19 cellular contexts compared by ENCODE assay signal in the genomic region with DNA sequence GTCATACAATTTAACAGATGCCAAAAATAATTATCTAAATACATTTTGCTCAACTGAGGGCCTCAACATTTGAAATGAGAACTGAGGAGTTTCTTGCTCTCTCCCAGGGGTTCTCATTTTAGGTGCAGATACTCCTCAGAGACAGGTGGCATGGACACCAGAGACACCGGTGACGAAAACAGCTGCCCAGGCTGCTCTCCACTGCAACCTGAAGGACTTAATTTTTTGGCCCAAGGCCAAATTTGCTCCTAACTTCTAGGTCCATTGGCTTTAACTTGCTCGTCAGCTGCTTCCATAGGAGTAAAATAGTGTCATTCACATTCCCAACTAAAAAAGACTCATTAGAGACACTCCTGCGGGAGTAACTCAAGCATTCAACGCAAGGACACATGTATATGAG.
DNase-seq lines count a peak whose midpoint lies in the region; ATAC-seq and TF ChIP-seq lines count a peak whose summit lies in the region.
"Had no signal": no experiment of that assay in that cellular context is flagged by ENCODE, and none has a peak within 500 bp of the region (broad histone marks: within the 10 kb centered on the region; RNA-seq: fewer than 3 reads in every experiment).

No MANE protein-coding gene starts in this region.

- TF ChIP-seq CTCF in right lobe of liver (IDR thresholded peaks at IDR 0.05) (no peak), ovary (IDR thresholded peaks at IDR 0.05) (no peak)

- H3K36me3 ChIP-seq in right lobe of liver: no peaks in the 10 kb centered on the region
- no peaks in the 10 kb centered on the region for H3K36me3 ChIP-seq in ovary

- no peaks in the 10 kb centered on the region for H3K4me1 ChIP-seq in right lobe of liver
- H3K4me1 ChIP-seq in ovary (ENCODE audit: insufficient read depth): no peaks in the 10 kb centered on the region

- peak in 3 of 4 donors; percentile 19 to 40 (median 25) for ATAC-seq in right lobe of liver
- no peak for ATAC-seq in HG02759 (IDR thresholded peaks at IDR 0.05; ENCODE audit: unreplicated experiment)
- ATAC-seq: sciatic nerve had no signal

- no peak for TF ChIP-seq EP300 in ovary (IDR thresholded peaks at IDR 0.05)

- no peaks in the 10 kb centered on the region for H3K9me3 ChIP-seq in right lobe of liver
- H3K9me3 ChIP-seq in ovary: no peaks in the 10 kb centered on the region

- H3K27ac ChIP-seq in right lobe of liver (no peak overlapping the region), ovary (no peak overlapping the region)

- peak; percentile 94 for DNase-seq in DMS53 (lab: John Stamatoyannopoulos, UW)
- peak; percentile 63 for DNase-seq in NCI-H2029 treated with DMSO at 0.1 percent for 48 hours (lab: John Stamatoyannopoulos, UW)
- DNase-seq in NCI-H774 (lab: John Stamatoyannopoulos, UW): peak; percentile 43
- DNase-seq in right lobe of liver: no peak
- no peak for DNase-seq in activated gamma-delta T cell (lab: John Stamatoyannopoulos, UW)
- DNase-seq in T-helper 2 cell: no peak
- DNase-seq in ovary: no peak
- DNase-seq: activated CD4-positive, CD25-positive, alpha-beta regulatory T cell treated with anti-CD3 and anti-CD28 coated beads, Interleukin-2, amount 50 U/mL, for 72 hours; activated T-cell treated with anti-CD3 and anti-CD28 coated beads, Interleukin-2, amount 50 U/mL, for 48 hours; aorta; erythroblast; foreskin melanocyte; GF-D8; hypothalamus; NCI-H2081 treated with DMSO at 0.1 percent for 48 hours; NK-92 treated with Interleukin-12 subunit alpha and Interleukin-12 subunit beta, amount 100 ng/mL, for 24 hours; T-helper 9 cell had no signal

- 93% methylated on average over 4 of the region's 5 CpGs for WGBS in right lobe of liver (ENCODE audit: insufficient coverage, low coverage, low lambda C conversion rate, missing lambda C conversion rate)
- 95 to 98% (median 95%) methylated on average over 5 of the region's 5 CpGs for WGBS in ovary, 3 donors

- intact Hi-C loops in right lobe of liver (cut with DNase I): no loop called here
- intact Hi-C loops in ovary (cut with DNase I): no loop called here

- TF ChIP-seq POLR2A in right lobe of liver (IDR thresholded peaks at IDR 0.05) (no peak), ovary (IDR thresholded peaks at IDR 0.05) (no peak)

- H3K27me3 ChIP-seq in right lobe of liver (no peaks in the 10 kb centered on the region), ovary (no peaks in the 10 kb centered on the region)

- H3K4me3 ChIP-seq in right lobe of liver (no peak overlapping the region), ovary (no peak overlapping the region)

Comparison
In these comparisons a context has a peak if more than half of its experiments do, and no peak if none do; other contexts are left out.
1. DNase-seq: peak in DMS53 (single experiment), NCI-H2029 treated with DMSO at 0.1 percent for 48 hours (single experiment) and NCI-H774 (single experiment); none in right lobe of liver (0 of 3), activated gamma-delta T cell (single experiment), T-helper 2 cell (0 of 5) and ovary (0 of 5).